Comparison of ENCODE assay signal across 1 cellular context in the genomic region with DNA sequence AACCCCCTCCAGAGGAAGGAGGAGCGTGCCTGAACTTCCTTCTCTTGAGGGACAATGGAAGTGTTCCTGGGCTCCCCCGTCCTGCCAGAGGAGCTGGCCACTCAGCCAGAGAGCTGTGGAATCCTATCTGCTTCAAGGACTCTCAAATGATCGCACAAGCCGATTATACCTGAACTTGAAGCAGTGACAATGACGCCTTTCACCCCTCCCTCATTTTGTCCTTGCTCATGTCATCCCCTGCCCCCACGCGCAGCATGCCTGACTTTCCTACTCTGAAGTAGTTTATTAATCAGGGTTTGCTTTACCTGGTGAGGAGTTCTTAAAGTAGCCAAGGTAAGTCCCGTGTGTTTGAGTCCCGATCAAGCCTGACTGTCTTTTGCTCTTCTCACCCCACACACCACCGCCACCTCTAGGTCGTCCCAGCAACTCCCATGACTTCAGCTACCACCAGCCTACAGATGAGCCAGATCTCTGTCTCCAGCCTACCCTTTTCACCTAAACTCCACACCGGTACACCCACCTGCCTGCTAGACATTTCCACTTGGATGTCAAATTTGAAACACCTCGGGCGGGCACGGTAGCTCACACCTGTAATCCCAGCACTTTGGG.
TF ChIP-seq lines count a peak whose summit lies in the region.

No MANE protein-coding gene starts in this region.

TF ChIP-seq in HepG2, 621 proteins besides CTCF, POLR2A, EP300 and RAD21:
- no peak for TF ChIP-seq ZKSCAN8 (CRISPR knock-in tag; IDR thresholded peaks at IDR 0.05; ENCODE audit: borderline replicate concordance)
- no peak for TF ChIP-seq ZNF468 (CRISPR knock-in tag; IDR thresholded peaks at IDR 0.05)
- TF ChIP-seq, protein P1, sequence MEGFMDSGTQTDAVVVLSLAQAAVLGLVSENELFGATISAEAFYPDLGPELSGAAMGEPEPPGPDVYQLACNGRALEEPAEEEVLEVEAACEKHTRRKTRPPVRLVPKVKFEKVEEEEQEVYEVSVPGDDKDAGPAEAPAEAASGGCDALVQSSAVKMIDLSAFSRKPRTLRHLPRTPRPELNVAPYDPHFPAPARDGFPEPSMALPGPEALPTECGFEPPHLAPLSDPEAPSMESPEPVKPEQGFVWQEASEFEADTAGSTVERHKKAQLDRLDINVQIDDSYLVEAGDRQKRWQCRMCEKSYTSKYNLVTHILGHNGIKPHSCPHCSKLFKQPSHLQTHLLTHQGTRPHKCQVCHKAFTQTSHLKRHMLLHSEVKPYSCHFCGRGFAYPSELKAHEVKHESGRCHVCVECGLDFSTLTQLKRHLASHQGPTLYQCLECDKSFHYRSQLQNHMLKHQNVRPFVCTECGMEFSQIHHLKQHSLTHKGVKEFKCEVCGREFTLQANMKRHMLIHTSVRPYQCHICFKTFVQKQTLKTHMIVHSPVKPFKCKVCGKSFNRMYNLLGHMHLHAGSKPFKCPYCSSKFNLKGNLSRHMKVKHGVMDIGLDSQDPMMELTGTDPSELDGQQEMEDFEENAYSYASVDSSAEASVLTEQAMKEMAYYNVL (CRISPR knock-in tag; IDR thresholded peaks at IDR 0.05; ENCODE audit: borderline replicate concordance), result no peak
- no peak for TF ChIP-seq ZNF136 (CRISPR knock-in tag; IDR thresholded peaks at IDR 0.05; ENCODE audit: low read depth)
- no peak for TF ChIP-seq ZNF678 (CRISPR knock-in tag; IDR thresholded peaks at IDR 0.05)
- TF ChIP-seq, protein P2, sequence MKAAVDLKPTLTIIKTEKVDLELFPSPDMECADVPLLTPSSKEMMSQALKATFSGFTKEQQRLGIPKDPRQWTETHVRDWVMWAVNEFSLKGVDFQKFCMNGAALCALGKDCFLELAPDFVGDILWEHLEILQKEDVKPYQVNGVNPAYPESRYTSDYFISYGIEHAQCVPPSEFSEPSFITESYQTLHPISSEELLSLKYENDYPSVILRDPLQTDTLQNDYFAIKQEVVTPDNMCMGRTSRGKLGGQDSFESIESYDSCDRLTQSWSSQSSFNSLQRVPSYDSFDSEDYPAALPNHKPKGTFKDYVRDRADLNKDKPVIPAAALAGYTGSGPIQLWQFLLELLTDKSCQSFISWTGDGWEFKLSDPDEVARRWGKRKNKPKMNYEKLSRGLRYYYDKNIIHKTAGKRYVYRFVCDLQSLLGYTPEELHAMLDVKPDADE (CRISPR knock-in tag; IDR thresholded peaks at IDR 0.05), result no peak
- TF ChIP-seq, protein P3, sequence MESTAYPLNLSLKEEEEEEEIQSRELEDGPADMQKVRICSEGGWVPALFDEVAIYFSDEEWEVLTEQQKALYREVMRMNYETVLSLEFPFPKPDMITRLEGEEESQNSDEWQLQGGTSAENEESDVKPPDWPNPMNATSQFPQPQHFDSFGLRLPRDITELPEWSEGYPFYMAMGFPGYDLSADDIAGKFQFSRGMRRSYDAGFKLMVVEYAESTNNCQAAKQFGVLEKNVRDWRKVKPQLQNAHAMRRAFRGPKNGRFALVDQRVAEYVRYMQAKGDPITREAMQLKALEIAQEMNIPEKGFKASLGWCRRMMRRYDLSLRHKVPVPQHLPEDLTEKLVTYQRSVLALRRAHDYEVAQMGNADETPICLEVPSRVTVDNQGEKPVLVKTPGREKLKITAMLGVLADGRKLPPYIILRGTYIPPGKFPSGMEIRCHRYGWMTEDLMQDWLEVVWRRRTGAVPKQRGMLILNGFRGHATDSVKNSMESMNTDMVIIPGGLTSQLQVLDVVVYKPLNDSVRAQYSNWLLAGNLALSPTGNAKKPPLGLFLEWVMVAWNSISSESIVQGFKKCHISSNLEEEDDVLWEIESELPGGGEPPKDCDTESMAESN (CRISPR knock-in tag; conservative IDR thresholded peaks at IDR 0.05), result no peak
- TF ChIP-seq PCBP1 (IDR thresholded peaks at IDR 0.05; ENCODE audit: borderline replicate concordance, low read depth, low read length), result no peak
- no peak for TF ChIP-seq HNRNPLL (IDR thresholded peaks at IDR 0.05; ENCODE audit: low read depth, low read length, poor library complexity, severe bottlenecking)
- no peak for TF ChIP-seq ZNF260 (CRISPR knock-in tag; IDR thresholded peaks at IDR 0.05; ENCODE audit: borderline replicate concordance, low read depth)
- no peak for TF ChIP-seq KDM5A (IDR thresholded peaks at IDR 0.05; ENCODE audit: borderline replicate concordance, low read length)
- TF ChIP-seq, protein P4, sequence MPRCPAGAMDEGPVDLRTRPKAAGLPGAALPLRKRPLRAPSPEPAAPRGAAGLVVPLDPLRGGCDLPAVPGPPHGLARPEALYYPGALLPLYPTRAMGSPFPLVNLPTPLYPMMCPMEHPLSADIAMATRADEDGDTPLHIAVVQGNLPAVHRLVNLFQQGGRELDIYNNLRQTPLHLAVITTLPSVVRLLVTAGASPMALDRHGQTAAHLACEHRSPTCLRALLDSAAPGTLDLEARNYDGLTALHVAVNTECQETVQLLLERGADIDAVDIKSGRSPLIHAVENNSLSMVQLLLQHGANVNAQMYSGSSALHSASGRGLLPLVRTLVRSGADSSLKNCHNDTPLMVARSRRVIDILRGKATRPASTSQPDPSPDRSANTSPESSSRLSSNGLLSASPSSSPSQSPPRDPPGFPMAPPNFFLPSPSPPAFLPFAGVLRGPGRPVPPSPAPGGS (CRISPR knock-in tag; IDR thresholded peaks at IDR 0.05), result no peak
- no peak for TF ChIP-seq U2AF1 (optimal IDR thresholded peaks at IDR 0.05; ENCODE audit: low read depth, low read length)
- no peak for TF ChIP-seq HOXA7 (CRISPR knock-in tag; IDR thresholded peaks at IDR 0.05)
- TF ChIP-seq, protein P5, sequence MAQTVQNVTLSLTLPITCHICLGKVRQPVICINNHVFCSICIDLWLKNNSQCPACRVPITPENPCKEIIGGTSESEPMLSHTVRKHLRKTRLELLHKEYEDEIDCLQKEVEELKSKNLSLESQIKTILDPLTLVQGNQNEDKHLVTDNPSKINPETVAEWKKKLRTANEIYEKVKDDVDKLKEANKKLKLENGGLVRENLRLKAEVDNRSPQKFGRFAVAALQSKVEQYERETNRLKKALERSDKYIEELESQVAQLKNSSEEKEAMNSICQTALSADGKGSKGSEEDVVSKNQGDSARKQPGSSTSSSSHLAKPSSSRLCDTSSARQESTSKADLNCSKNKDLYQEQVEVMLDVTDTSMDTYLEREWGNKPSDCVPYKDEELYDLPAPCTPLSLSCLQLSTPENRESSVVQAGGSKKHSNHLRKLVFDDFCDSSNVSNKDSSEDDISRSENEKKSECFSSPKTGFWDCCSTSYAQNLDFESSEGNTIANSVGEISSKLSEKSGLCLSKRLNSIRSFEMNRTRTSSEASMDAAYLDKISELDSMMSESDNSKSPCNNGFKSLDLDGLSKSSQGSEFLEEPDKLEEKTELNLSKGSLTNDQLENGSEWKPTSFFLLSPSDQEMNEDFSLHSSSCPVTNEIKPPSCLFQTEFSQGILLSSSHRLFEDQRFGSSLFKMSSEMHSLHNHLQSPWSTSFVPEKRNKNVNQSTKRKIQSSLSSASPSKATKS (CRISPR knock-in tag; IDR thresholded peaks at IDR 0.05), result no peak
- no peak for TF ChIP-seq KDM2A (CRISPR knock-in tag; IDR thresholded peaks at IDR 0.05; ENCODE audit: borderline replicate concordance, low read depth)
- no peak for TF ChIP-seq SAFB2 (CRISPR knock-in tag; IDR thresholded peaks at IDR 0.05; ENCODE audit: borderline replicate concordance, low read depth)
- TF ChIP-seq EEA1 (CRISPR knock-in tag; IDR thresholded peaks at IDR 0.05; ENCODE audit: borderline replicate concordance), result no peak
- TF ChIP-seq, protein P6, sequence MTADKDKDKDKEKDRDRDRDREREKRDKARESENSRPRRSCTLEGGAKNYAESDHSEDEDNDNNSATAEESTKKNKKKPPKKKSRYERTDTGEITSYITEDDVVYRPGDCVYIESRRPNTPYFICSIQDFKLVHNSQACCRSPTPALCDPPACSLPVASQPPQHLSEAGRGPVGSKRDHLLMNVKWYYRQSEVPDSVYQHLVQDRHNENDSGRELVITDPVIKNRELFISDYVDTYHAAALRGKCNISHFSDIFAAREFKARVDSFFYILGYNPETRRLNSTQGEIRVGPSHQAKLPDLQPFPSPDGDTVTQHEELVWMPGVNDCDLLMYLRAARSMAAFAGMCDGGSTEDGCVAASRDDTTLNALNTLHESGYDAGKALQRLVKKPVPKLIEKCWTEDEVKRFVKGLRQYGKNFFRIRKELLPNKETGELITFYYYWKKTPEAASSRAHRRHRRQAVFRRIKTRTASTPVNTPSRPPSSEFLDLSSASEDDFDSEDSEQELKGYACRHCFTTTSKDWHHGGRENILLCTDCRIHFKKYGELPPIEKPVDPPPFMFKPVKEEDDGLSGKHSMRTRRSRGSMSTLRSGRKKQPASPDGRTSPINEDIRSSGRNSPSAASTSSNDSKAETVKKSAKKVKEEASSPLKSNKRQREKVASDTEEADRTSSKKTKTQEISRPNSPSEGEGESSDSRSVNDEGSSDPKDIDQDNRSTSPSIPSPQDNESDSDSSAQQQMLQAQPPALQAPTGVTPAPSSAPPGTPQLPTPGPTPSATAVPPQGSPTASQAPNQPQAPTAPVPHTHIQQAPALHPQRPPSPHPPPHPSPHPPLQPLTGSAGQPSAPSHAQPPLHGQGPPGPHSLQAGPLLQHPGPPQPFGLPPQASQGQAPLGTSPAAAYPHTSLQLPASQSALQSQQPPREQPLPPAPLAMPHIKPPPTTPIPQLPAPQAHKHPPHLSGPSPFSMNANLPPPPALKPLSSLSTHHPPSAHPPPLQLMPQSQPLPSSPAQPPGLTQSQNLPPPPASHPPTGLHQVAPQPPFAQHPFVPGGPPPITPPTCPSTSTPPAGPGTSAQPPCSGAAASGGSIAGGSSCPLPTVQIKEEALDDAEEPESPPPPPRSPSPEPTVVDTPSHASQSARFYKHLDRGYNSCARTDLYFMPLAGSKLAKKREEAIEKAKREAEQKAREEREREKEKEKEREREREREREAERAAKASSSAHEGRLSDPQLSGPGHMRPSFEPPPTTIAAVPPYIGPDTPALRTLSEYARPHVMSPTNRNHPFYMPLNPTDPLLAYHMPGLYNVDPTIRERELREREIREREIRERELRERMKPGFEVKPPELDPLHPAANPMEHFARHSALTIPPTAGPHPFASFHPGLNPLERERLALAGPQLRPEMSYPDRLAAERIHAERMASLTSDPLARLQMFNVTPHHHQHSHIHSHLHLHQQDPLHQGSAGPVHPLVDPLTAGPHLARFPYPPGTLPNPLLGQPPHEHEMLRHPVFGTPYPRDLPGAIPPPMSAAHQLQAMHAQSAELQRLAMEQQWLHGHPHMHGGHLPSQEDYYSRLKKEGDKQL (CRISPR knock-in tag; IDR thresholded peaks at IDR 0.05; ENCODE audit: low read depth), result no peak
